Comparison of ENCODE assay signal across 15 cellular contexts in the genomic region with DNA sequence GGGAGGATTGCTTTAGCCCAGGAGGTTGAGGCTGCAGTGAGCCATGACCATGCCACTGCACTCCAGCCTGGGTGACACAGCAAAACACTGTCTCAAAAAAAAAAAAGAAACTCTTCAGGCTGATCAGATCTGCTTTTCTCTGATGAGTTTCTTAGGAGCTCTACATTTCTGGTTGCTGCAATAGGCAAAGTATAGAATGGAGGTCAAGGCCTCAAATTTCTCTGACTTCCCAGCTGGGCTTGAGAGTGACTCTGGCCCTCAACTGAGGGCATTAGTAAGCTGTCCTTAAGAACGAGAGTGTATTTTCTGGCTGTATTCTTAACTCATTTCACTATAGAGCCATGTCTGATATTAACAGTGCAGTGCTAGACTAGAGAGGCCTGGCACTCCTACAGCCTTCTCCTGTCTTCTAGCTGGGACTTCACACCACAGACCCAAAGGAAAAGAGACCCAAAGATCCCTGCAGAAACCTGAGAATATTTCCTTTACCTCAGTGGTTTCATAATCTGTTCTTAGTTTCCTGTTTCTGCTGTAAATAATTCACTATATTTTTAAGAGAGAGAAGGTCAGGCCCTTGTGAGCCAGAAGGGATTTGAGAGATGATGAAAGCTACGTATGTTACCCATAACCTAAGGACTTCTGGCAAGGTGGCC. TPM values are rescaled to one million over a fixed set of nuclear protein-coding genes. Genes with fewer than 3 reads are reported as not detected.
DNase-seq lines count a peak whose midpoint lies in the region; ATAC-seq and TF ChIP-seq lines count a peak whose summit lies in the region.
"Had no signal": no experiment of that assay in that cellular context is flagged by ENCODE, and none has a peak within 500 bp of the region (broad histone marks: within the 10 kb centered on the region; RNA-seq: fewer than 3 reads in every experiment).

No MANE protein-coding gene starts in this region.

- H3K27me3 Mint-ChIP-seq in nephron (ENCODE audit: low read depth) (no peaks in the 10 kb centered on the region), mesothelial cell of epicardium (ENCODE audit: low read depth) (no peaks in the 10 kb centered on the region)
- H3K27me3 Mint-ChIP-seq: activated naive CD8-positive, alpha-beta T cell; dendritic cell treated with granulocyte-macrophage colony-stimulating factor and Interleukin-4, amounts not matched to agents 40 ng/mL and 50 ng/mL, for 4 days had no signal

- DNase-seq in mesothelial cell of epicardium (ENCODE audit: low spot score in 2 of 2, unreplicated experiment in 2 of 2) (no peak), HAP-1 (ENCODE audit: low spot score in 2 of 2) (no peak), NCI-H1436 treated with DMSO at 0.1 percent for 48 hours (lab: John Stamatoyannopoulos, UW) (no peak), NCI-H1048 (lab: John Stamatoyannopoulos, UW) (no peak)
- DNase-seq: NCI-H524 had no signal

- ATAC-seq in GM18907 (IDR thresholded peaks at IDR 0.05; ENCODE audit: unreplicated experiment) = peak; percentile 90
- ATAC-seq in HG02588 (IDR thresholded peaks at IDR 0.05; ENCODE audit: unreplicated experiment) = peak; percentile 63
- ATAC-seq in HG03571 (IDR thresholded peaks at IDR 0.05; ENCODE audit: unreplicated experiment) = peak; percentile 77
- ATAC-seq: SK-N-SH treated with all-trans-retinoic acid at 6 μM for 48 hours had no signal

- H3K36me3 Mint-ChIP-seq in nephron (ENCODE audit: low read depth) (peaks cover 3% of the 10 kb centered on the region), mesothelial cell of epicardium (peaks cover 6% of the 10 kb centered on the region)

- H3K4me3 ChIP-seq in HAP-1 = no peak overlapping the region
- H3K4me3 ChIP-seq: lung, prostate gland, thoracic aorta had no signal

- H3K4me3 Mint-ChIP-seq in nephron (peak overlapping the region in 1 of 3 experiments; percentile 6), mesothelial cell of epicardium (no peak overlapping the region)
- H3K4me3 Mint-ChIP-seq: activated naive CD8-positive, alpha-beta T cell; dendritic cell treated with granulocyte-macrophage colony-stimulating factor and Interleukin-4, amounts not matched to agents 40 ng/mL and 50 ng/mL, for 4 days had no signal

- H3K4me1 ChIP-seq in HAP-1 = no peaks in the 10 kb centered on the region
- H3K4me1 ChIP-seq: prostate gland had no signal

- H3K9me3 Mint-ChIP-seq in nephron = peaks cover 14% of the 10 kb centered on the region
- peaks cover 19% of the 10 kb centered on the region for H3K9me3 Mint-ChIP-seq in mesothelial cell of epicardium

- H3K9me3 ChIP-seq in HAP-1 = peaks cover 5% of the 10 kb centered on the region; the same call in 1 of the 2 replicates
- H3K9me3 ChIP-seq: prostate gland had no signal

- TF ChIP-seq CTCF in nephron (IDR thresholded peaks at IDR 0.05; ENCODE audit: unreplicated experiment in 3 of 3) (no peak), mesothelial cell of epicardium (IDR thresholded peaks at IDR 0.05; ENCODE audit: unreplicated experiment) (no peak)

- H3K27ac Mint-ChIP-seq in nephron (peak overlapping the region in 2 of 3 experiments; percentile 21 to 24), mesothelial cell of epicardium (no peak overlapping the region)
- H3K27ac Mint-ChIP-seq: activated naive CD8-positive, alpha-beta T cell; dendritic cell treated with granulocyte-macrophage colony-stimulating factor and Interleukin-4, amounts not matched to agents 40 ng/mL and 50 ng/mL, for 4 days had no signal

- H3K4me1 Mint-ChIP-seq in nephron (peaks cover 10% of the 10 kb centered on the region), mesothelial cell of epicardium (no peaks in the 10 kb centered on the region)

- H3K36me3 ChIP-seq in HAP-1 (replicated peaks) = no peaks in the 10 kb centered on the region
- H3K36me3 ChIP-seq: prostate gland, thoracic aorta had no signal

- H3K27me3 ChIP-seq in HAP-1 (ENCODE audit: low read depth) = no peaks in the 10 kb centered on the region

- in situ Hi-C loops in HAP-1 (cut with MboI; ENCODE audit: low sequenced_read_pairs) = no loop called here

RNA-seq across cellular contexts. Expression of gene NR1I2, which starts 2.0 kb away (rescaled TPM):
- 0.07 to 0.20 TPM (median 0.11 TPM) in 3 replicates for total RNA-seq in mesothelial cell of epicardium
- total RNA-seq: thoracic aorta had no signal
